In the genomic region with DNA sequence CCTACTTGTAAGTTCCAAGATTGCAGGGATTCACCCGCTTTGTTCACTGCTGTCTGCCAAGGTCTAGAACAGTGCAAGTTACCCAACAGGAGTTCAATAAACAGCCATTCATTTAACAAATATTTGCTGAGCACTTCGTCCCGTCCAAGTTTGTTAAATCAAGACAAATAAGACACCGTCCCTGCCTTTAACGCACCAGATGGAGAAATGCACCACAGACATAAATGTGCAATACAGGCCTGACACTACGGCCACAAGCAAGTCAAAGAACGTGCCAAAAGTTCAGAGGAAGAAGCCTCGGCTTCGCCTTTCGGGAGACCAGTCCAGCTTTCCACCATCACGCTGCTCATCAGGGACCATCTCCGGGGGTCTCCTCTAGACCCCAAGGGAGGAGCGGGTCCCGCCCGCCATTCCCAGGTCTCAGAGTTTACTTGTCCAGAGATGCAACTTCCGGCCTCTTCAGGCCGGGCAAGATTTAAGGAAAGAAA, we compare ENCODE assay signal across 1 cellular context.
TF ChIP-seq lines count a peak whose summit lies in the region.

No MANE protein-coding gene starts in this region.

TF ChIP-seq in GM12878, 131 proteins besides CTCF, POLR2A, EP300 and RAD21:
- TF ChIP-seq, protein P1, sequence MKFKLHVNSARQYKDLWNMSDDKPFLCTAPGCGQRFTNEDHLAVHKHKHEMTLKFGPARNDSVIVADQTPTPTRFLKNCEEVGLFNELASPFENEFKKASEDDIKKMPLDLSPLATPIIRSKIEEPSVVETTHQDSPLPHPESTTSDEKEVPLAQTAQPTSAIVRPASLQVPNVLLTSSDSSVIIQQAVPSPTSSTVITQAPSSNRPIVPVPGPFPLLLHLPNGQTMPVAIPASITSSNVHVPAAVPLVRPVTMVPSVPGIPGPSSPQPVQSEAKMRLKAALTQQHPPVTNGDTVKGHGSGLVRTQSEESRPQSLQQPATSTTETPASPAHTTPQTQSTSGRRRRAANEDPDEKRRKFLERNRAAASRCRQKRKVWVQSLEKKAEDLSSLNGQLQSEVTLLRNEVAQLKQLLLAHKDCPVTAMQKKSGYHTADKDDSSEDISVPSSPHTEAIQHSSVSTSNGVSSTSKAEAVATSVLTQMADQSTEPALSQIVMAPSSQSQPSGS (IDR thresholded peaks at IDR 0.05; ENCODE audit: low read length), result no peak
- TF ChIP-seq, protein P2, sequence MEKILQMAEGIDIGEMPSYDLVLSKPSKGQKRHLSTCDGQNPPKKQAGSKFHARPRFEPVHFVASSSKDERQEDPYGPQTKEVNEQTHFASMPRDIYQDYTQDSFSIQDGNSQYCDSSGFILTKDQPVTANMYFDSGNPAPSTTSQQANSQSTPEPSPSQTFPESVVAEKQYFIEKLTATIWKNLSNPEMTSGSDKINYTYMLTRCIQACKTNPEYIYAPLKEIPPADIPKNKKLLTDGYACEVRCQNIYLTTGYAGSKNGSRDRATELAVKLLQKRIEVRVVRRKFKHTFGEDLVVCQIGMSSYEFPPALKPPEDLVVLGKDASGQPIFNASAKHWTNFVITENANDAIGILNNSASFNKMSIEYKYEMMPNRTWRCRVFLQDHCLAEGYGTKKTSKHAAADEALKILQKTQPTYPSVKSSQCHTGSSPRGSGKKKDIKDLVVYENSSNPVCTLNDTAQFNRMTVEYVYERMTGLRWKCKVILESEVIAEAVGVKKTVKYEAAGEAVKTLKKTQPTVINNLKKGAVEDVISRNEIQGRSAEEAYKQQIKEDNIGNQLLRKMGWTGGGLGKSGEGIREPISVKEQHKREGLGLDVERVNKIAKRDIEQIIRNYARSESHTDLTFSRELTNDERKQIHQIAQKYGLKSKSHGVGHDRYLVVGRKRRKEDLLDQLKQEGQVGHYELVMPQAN (conservative IDR thresholded peaks at IDR 0.05), result 0 out of 2 replicates have a peak, but pooled peaks have one; percentile 48
